In genomic region chr18:22193466-22193865, GRCh38 we compare ENCODE assay signal across 12 cellular contexts. TPM values are rescaled to one million over a fixed set of nuclear protein-coding genes. Genes with fewer than 3 reads are reported as not detected.
A peak's percentile ranks its signal among the peaks of the same experiment; 100 is the strongest.
DNase-seq lines count a peak whose midpoint lies in the region; ATAC-seq and TF ChIP-seq lines count a peak whose summit lies in the region.
"Had no signal": no experiment of that assay in that cellular context is flagged by ENCODE, and none has a peak within 500 bp of the region (broad histone marks: within the 10 kb centered on the region; RNA-seq: fewer than 3 reads in every experiment).

No MANE protein-coding gene starts in this region.

- H3K36me3 Mint-ChIP-seq in activated naive CD4-positive, alpha-beta T cell treated with anti-CD3 and anti-CD28 coated beads for 36 hours (ENCODE audit: low read depth), result no peaks in the 10 kb centered on the region
- H3K36me3 Mint-ChIP-seq: natural killer cell had no signal

- intact Hi-C loops in lower lobe of right lung (cut with DNase I), result no loop called here
- intact Hi-C loops in activated naive CD4-positive, alpha-beta T cell treated with anti-CD3 and anti-CD28 coated beads for 36 hours (cut with micrococcal nuclease), result no loop called here

- WGBS in smooth muscle cell (ENCODE audit: low lambda C conversion rate), result 6% methylated on average over 9 of the region's 9 CpGs

- H3K9me3 Mint-ChIP-seq in activated naive CD4-positive, alpha-beta T cell treated with anti-CD3 and anti-CD28 coated beads for 36 hours, result no peaks in the 10 kb centered on the region
- H3K9me3 Mint-ChIP-seq: natural killer cell had no signal

- H3K9ac ChIP-seq in endocrine pancreas (ENCODE audit: control insufficient read depth, insufficient read depth, low read length) (no peak overlapping the region), smooth muscle cell (ENCODE audit: low read depth) (peak overlapping the region; percentile 74)

- H3K27ac Mint-ChIP-seq in activated naive CD4-positive, alpha-beta T cell treated with anti-CD3 and anti-CD28 coated beads for 36 hours, result no peak overlapping the region
- H3K27ac Mint-ChIP-seq: natural killer cell had no signal

- H3K4me3 Mint-ChIP-seq in activated naive CD4-positive, alpha-beta T cell treated with anti-CD3 and anti-CD28 coated beads for 36 hours, result no peak overlapping the region
- H3K4me3 Mint-ChIP-seq: natural killer cell had no signal

- TF ChIP-seq CTCF in Peyer's patch (IDR thresholded peaks at IDR 0.05) (no peak), lower lobe of right lung (IDR thresholded peaks at IDR 0.05) (no peak), smooth muscle cell (IDR thresholded peaks at IDR 0.05; ENCODE audit: borderline replicate concordance, insufficient read depth, poor library complexity, severe bottlenecking) (no peak), RWPE1 (conservative IDR thresholded peaks at IDR 0.05; ENCODE audit: low read depth) (no peak)

- peak overlapping the region in 3 of 4 donors; percentile 50 to 85 (median 75) for H3K27ac ChIP-seq in Peyer's patch
- H3K27ac ChIP-seq in lower lobe of right lung, result peak overlapping the region; percentile 57
- peak overlapping the region; percentile 93 for H3K27ac ChIP-seq in smooth muscle cell (ENCODE audit: low read depth)
- no peak overlapping the region for H3K27ac ChIP-seq in RWPE1

- H3K4me1 ChIP-seq in Peyer's patch (peaks cover 0 to 54% (median 4%) of the 10 kb centered on the region in 4 donors), endocrine pancreas (ENCODE audit: control insufficient read depth, insufficient read depth, low read length) (peaks cover 18% of the 10 kb centered on the region), lower lobe of right lung (peaks cover 77% of the 10 kb centered on the region), smooth muscle cell (ENCODE audit: low read depth) (peaks cover 50% of the 10 kb centered on the region)

- ATAC-seq in lower lobe of right lung, result no peak
- no peak for ATAC-seq in GM19035 (IDR thresholded peaks at IDR 0.05; ENCODE audit: unreplicated experiment)
- ATAC-seq: natural killer cell had no signal

- DNase-seq in Peyer's patch (no peak), lower lobe of right lung (no peak), smooth muscle cell (lab: John Stamatoyannopoulos, UW; ENCODE audit: unreplicated experiment) (no peak), 8988T (no peak), RWPE1 (ENCODE audit: low spot score) (no peak)
- no peak for DNase-seq in activated naive CD4-positive, alpha-beta T cell treated with anti-CD3 and anti-CD28 coated beads for 36 hours
- DNase-seq: DMS79, MV-4-11, natural killer cell, NCI-H510A had no signal

- H3K36me3 ChIP-seq in Peyer's patch (no peaks in the 10 kb centered on the region), endocrine pancreas (ENCODE audit: control insufficient read depth, insufficient read depth, low read length) (no peaks in the 10 kb centered on the region), lower lobe of right lung (no peaks in the 10 kb centered on the region), smooth muscle cell (ENCODE audit: low read depth) (no peaks in the 10 kb centered on the region)

- peaks cover 59% of the 10 kb centered on the region for H4K20me1 ChIP-seq in smooth muscle cell (ENCODE audit: low read depth)

- POLR2A ChIA-PET in RWPE1 (lab: Yijun Ruan, JAX; ENCODE audit: low non-redundant PET), result no interaction called here

- no peaks in the 10 kb centered on the region for H3K9me3 ChIP-seq in Peyer's patch
- no peaks in the 10 kb centered on the region for H3K9me3 ChIP-seq in endocrine pancreas (ENCODE audit: control insufficient read depth, low read length)
- H3K9me3 ChIP-seq in lower lobe of right lung, result no peaks in the 10 kb centered on the region
- H3K9me3 ChIP-seq in smooth muscle cell (replicated peaks; ENCODE audit: low read depth), result no peaks in the 10 kb centered on the region

- no peaks in the 10 kb centered on the region for H3K27me3 ChIP-seq in Peyer's patch
- no peaks in the 10 kb centered on the region for H3K27me3 ChIP-seq in endocrine pancreas (ENCODE audit: control insufficient read depth, insufficient read depth, low read length)
- no peaks in the 10 kb centered on the region for H3K27me3 ChIP-seq in lower lobe of right lung (ENCODE audit: low read depth)
- no peaks in the 10 kb centered on the region for H3K27me3 ChIP-seq in smooth muscle cell (ENCODE audit: low read depth)

- CTCF ChIA-PET in RWPE1 (lab: Yijun Ruan, JAX), result interaction anchor here (0.5 kb wide), 1 partner anchor 526 kb away, joined by 3 read pairs; no protein-coding TSS in a partner anchor
- CTCF ChIA-PET in activated naive CD4-positive, alpha-beta T cell treated with anti-CD3 and anti-CD28 coated beads for 36 hours (lab: Charles Lee), result no interaction called here

- H3K27me3 Mint-ChIP-seq in activated naive CD4-positive, alpha-beta T cell treated with anti-CD3 and anti-CD28 coated beads for 36 hours (ENCODE audit: low read depth), result peaks cover 11% of the 10 kb centered on the region

- peaks cover 58% of the 10 kb centered on the region for H3K79me2 ChIP-seq in smooth muscle cell (ENCODE audit: low read depth)

- H3K4me3 ChIP-seq in Peyer's patch (peak overlapping the region in 1 of 4 donors; percentile 17), endocrine pancreas (ENCODE audit: control insufficient read depth, insufficient read depth, low read length) (peak overlapping the region; percentile 4), lower lobe of right lung (peak overlapping the region; percentile 1), smooth muscle cell (peak overlapping the region; percentile 36)

- peak overlapping the region; percentile 78 for H3K4me2 ChIP-seq in smooth muscle cell

- H3F3A ChIP-seq in smooth muscle cell (ENCODE audit: low read depth), result peaks cover 58% of the 10 kb centered on the region

- TF ChIP-seq POLR2A in Peyer's patch (IDR thresholded peaks at IDR 0.05), result no peak

- no peaks in the 10 kb centered on the region for H3K4me1 Mint-ChIP-seq in activated naive CD4-positive, alpha-beta T cell treated with anti-CD3 and anti-CD28 coated beads for 36 hours (ENCODE audit: low read depth)

- H2AFZ ChIP-seq in smooth muscle cell (ENCODE audit: low read depth), result no peak overlapping the region

RNA-seq across cellular contexts. Expression of gene GATA6, which starts 24.1 kb away (rescaled TPM):
- total RNA-seq in Peyer's patch (100 to 1,000 TPM in 3 of 4 donors, 10 to 100 TPM in 1; 24.8 to 127 (median 114) TPM), lower lobe of right lung (22.1 TPM), smooth muscle cell (48.5 and 52.5 TPM in 2 replicates)
- polyA plus RNA-seq in smooth muscle cell, result 39.2 and 49.9 TPM in 2 replicates
- total RNA-seq in activated naive CD4-positive, alpha-beta T cell treated with anti-CD3 and anti-CD28 coated beads for 36 hours, result not detected

Comparison
In these comparisons a context has a peak if more than half of its experiments do, and no peak if none do; other contexts are left out.
1. RNA of gene GATA6, which starts 24.1 kb away (total RNA-seq): 24.8 to 127 TPM in Peyer's patch, 48.5 to 52.5 TPM in smooth muscle cell and 22.1 TPM in lower lobe of right lung (single experiment); not detected in activated naive CD4-positive, alpha-beta T cell treated with anti-CD3 and anti-CD28 coated beads for 36 hours; every median in the first group is over 10 times any median in the second.